In the genomic region with DNA sequence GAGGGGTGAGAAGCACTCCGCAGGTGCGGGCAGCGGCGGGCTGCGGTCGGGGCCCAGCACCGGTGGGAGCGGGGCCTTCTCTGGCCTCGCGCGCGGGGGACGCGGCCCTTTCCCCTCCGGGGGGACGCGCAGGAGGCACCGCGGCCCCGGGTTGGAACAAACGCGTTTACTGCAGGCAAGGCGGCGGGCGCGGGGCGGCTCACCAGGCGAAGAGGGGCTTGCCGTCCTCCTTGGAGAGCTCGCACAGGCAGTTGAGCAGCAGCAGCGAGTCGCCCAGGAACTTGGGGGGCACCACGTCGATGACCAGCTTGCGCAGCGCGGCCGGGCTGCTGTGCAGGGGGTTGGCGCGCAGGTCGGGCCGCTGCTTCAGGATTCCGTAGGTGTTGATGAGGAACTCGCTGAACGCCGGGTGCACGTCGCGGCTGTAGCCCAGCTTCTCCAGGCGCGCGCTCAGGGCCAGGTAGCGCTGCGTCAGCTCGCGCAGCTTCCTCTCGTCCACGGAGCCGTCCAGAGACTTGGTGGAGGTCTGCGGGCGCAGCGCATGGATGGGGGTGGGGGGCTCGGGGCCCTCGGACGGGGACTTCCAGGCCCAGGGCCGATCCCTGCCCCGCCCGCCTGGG, we compare ENCODE assay signal across 15 cellular contexts.
DNase-seq lines count a peak whose midpoint lies in the region; ATAC-seq and TF ChIP-seq lines count a peak whose summit lies in the region.
"Had no signal": no experiment of that assay in that cellular context is flagged by ENCODE, and none has a peak within 500 bp of the region (broad histone marks: within the 10 kb centered on the region; RNA-seq: fewer than 3 reads in every experiment).

No MANE protein-coding gene starts in this region.

- DNase-seq in AG04449 (ENCODE audit: low read depth, low spot score) = no peak
- no peak for DNase-seq in activated naive CD8-positive, alpha-beta T cell treated with anti-CD3 and anti-CD28 coated beads, Interleukin-2, amount 50 U/mL, for 24 hours
- no peak for DNase-seq in dedifferentiated amniotic fluid mesenchymal stem cell (ENCODE audit: extremely low spot score)
- DNase-seq in T1000 (lab: John Stamatoyannopoulos, UW) = no peak
- DNase-seq: brain microvascular endothelial cell, NCI-H1092 treated with DMSO at 0.1 percent for 48 hours, NCI-H446 treated with DMSO at 0.1 percent for 48 hours, PC-3 had no signal

- no peak overlapping the region for H3K4me2 ChIP-seq in parathyroid adenoma (ENCODE audit: low read length)

- H3K4me1 ChIP-seq in parathyroid adenoma = no peaks in the 10 kb centered on the region

- peak; percentile 13 for ATAC-seq in activated naive CD8-positive, alpha-beta T cell treated with anti-CD3 and anti-CD28 coated beads, Interleukin-2, amount 50 U/mL, for 24 hours
- no peak for ATAC-seq in GM18517 (IDR thresholded peaks at IDR 0.05; ENCODE audit: unreplicated experiment)
- ATAC-seq: activated CD4-positive, CD25-positive, alpha-beta regulatory T cell treated with anti-CD3 and anti-CD28 coated beads, Interleukin-2, amount 50 U/mL, for 24 hours; CD8-positive, alpha-beta T cell; gastroesophageal sphincter; PC-3 had no signal

- H3K36me3 Mint-ChIP-seq in activated naive CD8-positive, alpha-beta T cell treated with anti-CD3 and anti-CD28 coated beads, Interleukin-2, amount 50 U/mL, for 24 hours (ENCODE audit: low read depth) = no peaks in the 10 kb centered on the region

- H3K27ac Mint-ChIP-seq in activated naive CD8-positive, alpha-beta T cell treated with anti-CD3 and anti-CD28 coated beads, Interleukin-2, amount 50 U/mL, for 24 hours = no peak overlapping the region
- H3K27ac Mint-ChIP-seq: activated T-helper 1 cell treated with anti-CD3 and anti-CD28 coated beads, Interleukin-12 subunit alpha, Interleukin-12 subunit beta, Interleukin-2, Interleukin-4 antibody, amounts not matched to agents 30 ng/mL and 10 ng/mL and 1 ng/mL, durations not matched to agents 14 hours and 24 hours and 36 hours; CD8-positive, alpha-beta T cell had no signal

- H3K4me3 ChIP-seq in AG04449 (ENCODE audit: low read depth, low read length) (peak overlapping the region; percentile 3; the same call in 1 of the 2 replicates), parathyroid adenoma (ENCODE audit: low read depth, low read length) (no peak overlapping the region)

- H2AFZ ChIP-seq in parathyroid adenoma = peak overlapping the region; percentile 58

- TF ChIP-seq CTCF in AG04449 (IDR thresholded peaks at IDR 0.05; ENCODE audit: insufficient read depth, low read length, missing control alignments) (no peak), C4-2B (conservative IDR thresholded peaks at IDR 0.05) (no peak), parathyroid adenoma (IDR thresholded peaks at IDR 0.05) (no peak)

- H3K9me3 ChIP-seq in parathyroid adenoma (ENCODE audit: control insufficient read depth, low read length) = no peaks in the 10 kb centered on the region
- H3K9me3 ChIP-seq: gastroesophageal sphincter had no signal

- no peaks in the 10 kb centered on the region for H3K79me2 ChIP-seq in parathyroid adenoma

- no peaks in the 10 kb centered on the region for H3K36me3 ChIP-seq in parathyroid adenoma (ENCODE audit: control insufficient read depth, insufficient read depth, low read length)
- H3K36me3 ChIP-seq: gastroesophageal sphincter had no signal

- peaks cover 8% of the 10 kb centered on the region for H3K27me3 Mint-ChIP-seq in activated naive CD8-positive, alpha-beta T cell treated with anti-CD3 and anti-CD28 coated beads, Interleukin-2, amount 50 U/mL, for 24 hours

- no peaks in the 10 kb centered on the region for H3K4me1 Mint-ChIP-seq in activated naive CD8-positive, alpha-beta T cell treated with anti-CD3 and anti-CD28 coated beads, Interleukin-2, amount 50 U/mL, for 24 hours

- H3K27ac ChIP-seq in C4-2B (peak overlapping the region; percentile 80), parathyroid adenoma (no peak overlapping the region)
- H3K27ac ChIP-seq: brain microvascular endothelial cell, gastroesophageal sphincter had no signal

- no peaks in the 10 kb centered on the region for H3K27me3 ChIP-seq in parathyroid adenoma (ENCODE audit: control insufficient read depth, insufficient read depth, low read length)
- H3K27me3 ChIP-seq: brain microvascular endothelial cell had no signal

- POLR2A ChIA-PET in AG04449 (lab: Yijun Ruan, JAX) = no interaction called here

- no peak overlapping the region for H3K9ac ChIP-seq in parathyroid adenoma

- no peak overlapping the region for H3K4me3 Mint-ChIP-seq in activated naive CD8-positive, alpha-beta T cell treated with anti-CD3 and anti-CD28 coated beads, Interleukin-2, amount 50 U/mL, for 24 hours
- H3K4me3 Mint-ChIP-seq: activated T-helper 1 cell treated with anti-CD3 and anti-CD28 coated beads, Interleukin-12 subunit alpha, Interleukin-12 subunit beta, Interleukin-2, Interleukin-4 antibody, amounts not matched to agents 30 ng/mL and 10 ng/mL and 1 ng/mL, durations not matched to agents 14 hours and 24 hours and 36 hours; CD8-positive, alpha-beta T cell had no signal

- no peaks in the 10 kb centered on the region for H3K9me3 Mint-ChIP-seq in activated naive CD8-positive, alpha-beta T cell treated with anti-CD3 and anti-CD28 coated beads, Interleukin-2, amount 50 U/mL, for 24 hours
- H3K9me3 Mint-ChIP-seq: activated T-helper 1 cell treated with anti-CD3 and anti-CD28 coated beads, Interleukin-12 subunit alpha, Interleukin-12 subunit beta, Interleukin-2, Interleukin-4 antibody, amounts not matched to agents 30 ng/mL and 10 ng/mL and 1 ng/mL, durations not matched to agents 14 hours and 24 hours and 36 hours; CD8-positive, alpha-beta T cell had no signal

- CTCF ChIA-PET in AG04449 (lab: Yijun Ruan, JAX) = interaction anchor here (0.8 to 1.6 kb wide), 2 partner anchors 14 kb away, joined by 3 to 4 read pairs; no protein-coding TSS in a partner anchor
